Comparison of ENCODE assay signal across 8 cellular contexts in genomic region chr15:60396560-60396963, GRCh38. TPM values are rescaled to one million over a fixed set of nuclear protein-coding genes. Genes with fewer than 3 reads are reported as not detected.
DNase-seq lines count a peak whose midpoint lies in the region; ATAC-seq and TF ChIP-seq lines count a peak whose summit lies in the region.

No MANE protein-coding gene starts in this region.

- TF ChIP-seq EP300 in esophagus muscularis mucosa (IDR thresholded peaks at IDR 0.05): no peak

- no peak for ATAC-seq in psoas muscle

- H3K27ac ChIP-seq in RWPE1: peak overlapping the region; percentile 99
- peak overlapping the region; percentile 92 to 96 (median 94) for H3K27ac ChIP-seq in esophagus muscularis mucosa (replicated peaks in 1 of 4)
- peak overlapping the region; percentile 93 for H3K27ac ChIP-seq in psoas muscle

- H3K27me3 ChIP-seq in esophagus muscularis mucosa: no peaks in the 10 kb centered on the region
- no peaks in the 10 kb centered on the region for H3K27me3 ChIP-seq in psoas muscle (ENCODE audit: insufficient read depth in 3 of 3, low read length in 2 of 3)

- H3K4me1 ChIP-seq in esophagus muscularis mucosa (peaks cover 53 to 71% (median 66%) of the 10 kb centered on the region in 4 donors), psoas muscle (peaks cover 48% of the 10 kb centered on the region)

- intact Hi-C loops in esophagus muscularis mucosa (cut with DNase I): loop anchor here (5.0 kb wide), 1 partner anchor 34 kb away; no protein-coding TSS in a partner anchor
- intact Hi-C loops in psoas muscle (cut with DNase I): loop anchor here in 1 of 2 donors (5.0 kb wide), 1 partner anchor 34 kb away; no protein-coding TSS in a partner anchor

- H3K4me3 ChIP-seq in esophagus muscularis mucosa (peak overlapping the region; percentile 64 to 99 (median 84)), psoas muscle (peak overlapping the region; percentile 80)

- DNase-seq in ELF-1 (ENCODE audit: low read depth, low spot score) (peak; percentile 59), RWPE1 (ENCODE audit: low spot score) (no peak), esophagus muscularis mucosa (ENCODE audit: extremely low spot score) (no peak), psoas muscle (no peak), occipital lobe (lab: John Stamatoyannopoulos, UW) (no peak), ureter (ENCODE audit: low spot score) (no peak), cerebellar nuclear complex (lab: John Stamatoyannopoulos, UW) (no peak)
- no peak for DNase-seq in stimulated activated CD8-positive, alpha-beta memory T cell treated with anti-CD3 and anti-CD28 coated beads, Interleukin-4, amount 100 ng/mL, for 48 hours

- H3K36me3 ChIP-seq in esophagus muscularis mucosa (peaks cover 0 to 19% (median 2%) of the 10 kb centered on the region in 4 donors), psoas muscle (ENCODE audit: insufficient read depth in 1 of 2, low read depth in 1 of 2) (peaks cover 10 to 26% of the 10 kb centered on the region in 2 donors)

- CTCF ChIA-PET in RWPE1 (lab: Yijun Ruan, JAX): interaction anchor here (0.7 kb wide), 2 partner anchors 76 to 303 kb away, joined by 3 to 4 read pairs; no protein-coding TSS in a partner anchor

- TF ChIP-seq CTCF in RWPE1 (conservative IDR thresholded peaks at IDR 0.05; ENCODE audit: low read depth): no peak
- TF ChIP-seq CTCF in esophagus muscularis mucosa (IDR thresholded peaks at IDR 0.05): no peak
- TF ChIP-seq CTCF in psoas muscle (IDR thresholded peaks at IDR 0.05): no peak

- TF ChIP-seq POLR2A in esophagus muscularis mucosa (IDR thresholded peaks at IDR 0.05; ENCODE audit: low read depth): no peak

- POLR2A ChIA-PET in RWPE1 (lab: Yijun Ruan, JAX; ENCODE audit: low non-redundant PET): no interaction called here

- WGBS in esophagus muscularis mucosa: 75% methylated on average over 5 of the region's 5 CpGs
- 39 to 62% (median 46%) methylated on average over 5 of the region's 5 CpGs for WGBS in psoas muscle, 3 donors

- H3K9me3 ChIP-seq in esophagus muscularis mucosa: no peaks in the 10 kb centered on the region
- H3K9me3 ChIP-seq in psoas muscle: no peaks in the 10 kb centered on the region

RNA-seq across cellular contexts. Expression of gene ANXA2, which starts 1.2 kb away (rescaled TPM):
- total RNA-seq in esophagus muscularis mucosa: 100 to 1,000 TPM; 333 to 606 (median 406) TPM
- total RNA-seq in psoas muscle: 100 to 1,000 TPM; 140 to 522 (median 378) TPM
- 1,000 to 10,000 TPM in 1 of 3 donors, 100 to 1,000 TPM in 2; 320 to 2,117 (median 350) TPM for polyA plus RNA-seq in psoas muscle
- total RNA-seq in occipital lobe: 46.2 TPM
- 684 TPM for total RNA-seq in ureter
